ENCODE assay signal across 1 cellular context in genomic region chr12:54324617-54325441, GRCh38.
TF ChIP-seq lines count a peak whose summit lies in the region.

TSS of gene COPZ1 (plus strand) at chr12:54325131. CDS start at chr12:54325164, 33 bp downstream.

TF ChIP-seq in HepG2, 621 proteins besides CTCF, POLR2A, EP300 and RAD21 (continued from another document):
- TF ChIP-seq ZNF740 (CRISPR knock-in tag; IDR thresholded peaks at IDR 0.05) = 0 out of 2 replicates have a peak, but pooled peaks have one; percentile 44
- no peak for TF ChIP-seq HNRNPH1 (optimal IDR thresholded peaks at IDR 0.05; ENCODE audit: low read depth, low read length)
- TF ChIP-seq RFXAP (CRISPR knock-in tag; IDR thresholded peaks at IDR 0.05; ENCODE audit: borderline replicate concordance) = peak; percentile 99
- TF ChIP-seq ZSCAN12 (CRISPR knock-in tag; IDR thresholded peaks at IDR 0.05) = no peak
- no peak for TF ChIP-seq ZNF691 (CRISPR knock-in tag; IDR thresholded peaks at IDR 0.05; ENCODE audit: borderline replicate concordance, low read depth)
- no peak for TF ChIP-seq CERS6 (CRISPR knock-in tag; IDR thresholded peaks at IDR 0.05)
- TF ChIP-seq TSC22D2 (CRISPR knock-in tag; IDR thresholded peaks at IDR 0.05; ENCODE audit: borderline replicate concordance) = peak; percentile 62; the same call in 1 of the 2 replicates
- TF ChIP-seq KDM4B (CRISPR knock-in tag; IDR thresholded peaks at IDR 0.05) = peak; percentile 53; the same call in 1 of the 2 replicates
- peak; percentile 71 for TF ChIP-seq MXD3 (CRISPR knock-in tag; IDR thresholded peaks at IDR 0.05)
- TF ChIP-seq MAX (IDR thresholded peaks at IDR 0.05) = peak; percentile 38; the same call in 1 of the 2 replicates
- TF ChIP-seq ZBTB3 (CRISPR knock-in tag; IDR thresholded peaks at IDR 0.05; ENCODE audit: borderline replicate concordance, low read depth) = no peak
- 0 out of 2 replicates have a peak, but pooled peaks have one; percentile 9 for TF ChIP-seq KDM2A (CRISPR knock-in tag; IDR thresholded peaks at IDR 0.05; ENCODE audit: borderline replicate concordance, low read depth)
- peak; percentile 18; the same call in 1 of the 2 replicates for TF ChIP-seq ZBED4 (CRISPR knock-in tag; IDR thresholded peaks at IDR 0.05; ENCODE audit: borderline replicate concordance)
